26 cellular contexts compared by ENCODE assay signal in the genomic region with DNA sequence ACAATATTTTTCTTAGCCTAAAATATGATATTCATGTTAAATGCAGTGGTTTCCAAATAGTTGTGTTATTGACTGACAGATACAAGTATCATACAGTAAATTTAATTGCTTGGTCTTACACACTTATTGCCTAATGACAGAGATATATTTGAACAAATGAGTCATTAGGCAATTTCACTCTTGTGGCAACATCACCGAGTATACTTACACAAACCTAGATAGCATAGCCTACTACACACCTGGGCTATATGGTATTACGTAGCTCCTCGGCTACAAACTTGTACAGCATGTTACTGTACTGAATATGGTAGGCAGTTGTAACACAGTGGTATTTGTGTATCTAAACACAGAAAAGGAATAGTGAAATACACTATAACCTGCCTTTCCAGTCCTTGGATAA.
"Had no signal": no experiment of that assay in that cellular context is flagged by ENCODE, and none has a peak within 500 bp of the region (broad histone marks: within the 10 kb centered on the region; RNA-seq: fewer than 3 reads in every experiment).

No MANE protein-coding gene starts in this region.

- ATAC-seq: effector memory CD8-positive, alpha-beta T cell; gastrocnemius medialis; left ventricle myocardium superior; naive thymus-derived CD4-positive, alpha-beta T cell; stimulated activated naive CD8-positive, alpha-beta T cell treated with anti-CD3 and anti-CD28 coated beads, Interleukin-15, amount 100 ng/mL, for 72 hours; upper lobe of right lung had no signal

- H3K27ac ChIP-seq: gastrocnemius medialis, neural progenitor cell, parathyroid adenoma, right lobe of liver, suprapubic skin, transverse colon, upper lobe of right lung, vagina had no signal

- H3K4me2 ChIP-seq: neural progenitor cell, smooth muscle cell had no signal

- H3K27me3 Mint-ChIP-seq: effector memory CD8-positive, alpha-beta T cell; naive thymus-derived CD4-positive, alpha-beta T cell; progenitor cell of endocrine pancreas; stimulated activated naive CD8-positive, alpha-beta T cell treated with anti-CD3 and anti-CD28 coated beads, Interleukin-15, amount 100 ng/mL, for 72 hours had no signal

- H3K4me1 Mint-ChIP-seq: naive thymus-derived CD4-positive, alpha-beta T cell; nephron; neural progenitor cell; stimulated activated naive CD8-positive, alpha-beta T cell treated with anti-CD3 and anti-CD28 coated beads, Interleukin-15, amount 100 ng/mL, for 72 hours had no signal

- H3K79me2 ChIP-seq: parathyroid adenoma had no signal

- H3K4me3 Mint-ChIP-seq: effector memory CD8-positive, alpha-beta T cell; naive thymus-derived CD4-positive, alpha-beta T cell; nephron; neural progenitor cell; stimulated activated naive CD8-positive, alpha-beta T cell treated with anti-CD3 and anti-CD28 coated beads, Interleukin-15, amount 100 ng/mL, for 72 hours had no signal

- H3K36me3 Mint-ChIP-seq: neural progenitor cell had no signal

- H3K27me3 ChIP-seq: gastrocnemius medialis, neural progenitor cell, right lobe of liver, suprapubic skin, transverse colon, upper lobe of right lung, vagina had no signal

- H3K9ac ChIP-seq: neural progenitor cell, parathyroid adenoma had no signal

- H3K9me3 ChIP-seq: gastrocnemius medialis, right lobe of liver, suprapubic skin, transverse colon, upper lobe of right lung, vagina had no signal

- H3K4me1 ChIP-seq: gastrocnemius medialis, neural progenitor cell, right lobe of liver, suprapubic skin, transverse colon, upper lobe of right lung, vagina had no signal

- H3K9me3 Mint-ChIP-seq: effector memory CD8-positive, alpha-beta T cell; nephron; neural progenitor cell; stimulated activated naive CD8-positive, alpha-beta T cell treated with anti-CD3 and anti-CD28 coated beads, Interleukin-15, amount 100 ng/mL, for 72 hours had no signal

- DNase-seq: cortex of kidney; effector memory CD8-positive, alpha-beta T cell; foreskin fibroblast; gastrocnemius medialis; head of caudate nucleus; left ventricle myocardium superior; mesenchymal stem cell; midbrain; naive thymus-derived CD4-positive, alpha-beta T cell; right lobe of liver; stimulated activated CD4-positive, alpha-beta T cell treated with anti-CD3 and anti-CD28 coated beads, Interleukin-12 subunit alpha, Interleukin-12 subunit beta, amount 100 ng/mL, for 4 hours; stimulated activated CD4-positive, alpha-beta T cell treated with anti-CD3 and anti-CD28 coated beads, Interleukin-1b, Interleukin-23, amount 100 ng/mL, for 48 hours; stimulated activated CD4-positive, alpha-beta T cell treated with anti-CD3 and anti-CD28 coated beads, Interleukin-4, amount 100 ng/mL, for 1 hour; stimulated activated CD8-positive, alpha-beta memory T cell treated with anti-CD3 and anti-CD28 coated beads, Interleukin-4, amount 100 ng/mL, for 48 hours; stimulated activated naive CD4-positive, alpha-beta T cell; stimulated activated naive CD8-positive, alpha-beta T cell treated with anti-CD3 and anti-CD28 coated beads, Interleukin-15, amount 100 ng/mL, for 72 hours; transverse colon; upper lobe of right lung had no signal

- H3K36me3 ChIP-seq: gastrocnemius medialis, neural progenitor cell, right lobe of liver, suprapubic skin, transverse colon, upper lobe of right lung, vagina had no signal

- H3K4me3 ChIP-seq: gastrocnemius medialis, lung, neural progenitor cell, right lobe of liver, smooth muscle cell, suprapubic skin, transverse colon, upper lobe of right lung, vagina had no signal

- H3K27ac Mint-ChIP-seq: effector memory CD8-positive, alpha-beta T cell; naive thymus-derived CD4-positive, alpha-beta T cell; nephron; neural progenitor cell; progenitor cell of endocrine pancreas; stimulated activated naive CD8-positive, alpha-beta T cell treated with anti-CD3 and anti-CD28 coated beads, Interleukin-15, amount 100 ng/mL, for 72 hours had no signal
